16 cellular contexts compared by ENCODE assay signal in genomic region chr15:32715276-32715675, GRCh38. TPM values are rescaled to one million over a fixed set of nuclear protein-coding genes. Genes with fewer than 3 reads are reported as not detected.
DNase-seq lines count a peak whose midpoint lies in the region; ATAC-seq and TF ChIP-seq lines count a peak whose summit lies in the region.
"Had no signal": no experiment of that assay in that cellular context is flagged by ENCODE, and none has a peak within 500 bp of the region (broad histone marks: within the 10 kb centered on the region; RNA-seq: fewer than 3 reads in every experiment).

No MANE protein-coding gene starts in this region.

- no peak overlapping the region for H3K14ac ChIP-seq in IMR-90 (replicated peaks; ENCODE audit: low read depth, low read length)

- no peak overlapping the region for H3K4ac ChIP-seq in IMR-90 (ENCODE audit: low read depth, low read length)

- CTCF ChIA-PET in BJ (lab: Yijun Ruan, JAX) = interaction anchor here (1.0 to 4.5 kb wide), 4 partner anchors 46 to 279 kb away, joined by 3 to 24 read pairs (median 3); no protein-coding TSS in a partner anchor
- CTCF ChIA-PET in IMR-90 (lab: Yijun Ruan, JAX) = interaction anchor here (0.7 to 1.5 kb wide), 2 partner anchors 9 to 13 kb away, joined by 3 to 6 read pairs; no protein-coding TSS in a partner anchor
- CTCF ChIA-PET in Calu3 (lab: Charles Lee) = no interaction called here
- CTCF ChIA-PET in CD4-positive, alpha-beta T cell (lab: Charles Lee) = no interaction called here

- TF ChIP-seq CTCF in BJ (IDR thresholded peaks at IDR 0.05; ENCODE audit: insufficient read depth, low read depth, low read length) (no peak), GM20000 (IDR thresholded peaks at IDR 0.05; ENCODE audit: extremely low read depth, missing control alignments) (no peak), IMR-90 (conservative IDR thresholded peaks at IDR 0.05; ENCODE audit: low read depth, low read length) (no peak), foreskin keratinocyte (conservative IDR thresholded peaks at IDR 0.05) (no peak), Calu3 (IDR thresholded peaks at IDR 0.05; ENCODE audit: unreplicated experiment) (no peak)
- TF ChIP-seq CTCF in CD4-positive, alpha-beta T cell (IDR thresholded peaks at IDR 0.05) = no peak

- BruUV-seq in IMR-90 (replicated peaks; lab: Mats Ljungman, UMichigan) (no TSS peak), Calu3 (replicated peaks; lab: Mats Ljungman, UMichigan) (no TSS peak)

- no peak overlapping the region for H4K91ac ChIP-seq in IMR-90 (ENCODE audit: insufficient read depth, low read depth, low read length)

- H3K9me1 ChIP-seq in IMR-90 (ENCODE audit: insufficient read depth, low read length) = 0 out of 2 replicates have a peak, but pooled peaks cover 3% of the 10 kb centered on the region

- H3K4me1 ChIP-seq in IMR-90 (ENCODE audit: control insufficient read depth, insufficient read depth, low read length) (peaks cover 5% of the 10 kb centered on the region), foreskin keratinocyte (no peaks in the 10 kb centered on the region), Karpas-422 (ENCODE audit: low read length) (no peaks in the 10 kb centered on the region)

- TF ChIP-seq POLR2A in IMR-90 (IDR thresholded peaks at IDR 0.05; ENCODE audit: low read depth, low read length) = no peak

- H3K36me3 Mint-ChIP-seq in Calu3 (ENCODE audit: insufficient read depth, unreplicated experiment) = no peaks in the 10 kb centered on the region
- H3K36me3 Mint-ChIP-seq in CD4-positive, alpha-beta T cell (ENCODE audit: low read depth) = no peaks in the 10 kb centered on the region

- peaks cover 4 to 14% of the 10 kb centered on the region in 2 experiments; a peak in 2 of 4 replicates for H3K79me1 ChIP-seq in IMR-90 (ENCODE audit: low read depth in 1 of 2, low read length in 2 of 2)

- H3K4me1 Mint-ChIP-seq in Calu3 (ENCODE audit: low read depth, unreplicated experiment) = no peaks in the 10 kb centered on the region
- peaks cover 16% of the 10 kb centered on the region for H3K4me1 Mint-ChIP-seq in CD4-positive, alpha-beta T cell (ENCODE audit: low read depth)
- H3K4me1 Mint-ChIP-seq: activated T-helper 17 cell treated with anti-CD3 and anti-CD28 coated beads, Interleukin-2, amount 50 U/mL, for 72 hours had no signal

- H3K4me2 ChIP-seq in IMR-90 (ENCODE audit: low read depth, low read length) (peak overlapping the region; percentile 76; the same call in 1 of the 2 replicates), Karpas-422 (ENCODE audit: low read depth, low read length, poor library complexity, severe bottlenecking) (no peak overlapping the region)

- peak; percentile 3; the same call in 1 of the 2 replicates for ATAC-seq in IMR-90 (ENCODE audit: low read depth)
- ATAC-seq in foreskin keratinocyte = peak; percentile 39
- no peak for ATAC-seq in CD4-positive, alpha-beta T cell (ENCODE audit: poor library complexity)
- ATAC-seq: activated T-helper 17 cell treated with anti-CD3 and anti-CD28 coated beads, Interleukin-2, amount 50 U/mL, for 72 hours had no signal

- H4K20me1 ChIP-seq in IMR-90 (ENCODE audit: insufficient read depth, low read length) (peaks cover 24% of the 10 kb centered on the region), Karpas-422 (ENCODE audit: insufficient read depth, low read depth, low read length) (no peaks in the 10 kb centered on the region)

- H2BK15ac ChIP-seq in IMR-90 (ENCODE audit: low read depth, low read length) = no peak overlapping the region

- no peaks in the 10 kb centered on the region for H3K27me3 ChIP-seq in BJ (ENCODE audit: control insufficient read depth, insufficient read depth, low read length)
- H3K27me3 ChIP-seq in IMR-90 (ENCODE audit: control insufficient read depth, insufficient read depth, low read length) = no peaks in the 10 kb centered on the region
- peaks cover 61% of the 10 kb centered on the region for H3K27me3 ChIP-seq in foreskin keratinocyte
- no peaks in the 10 kb centered on the region for H3K27me3 ChIP-seq in Karpas-422 (ENCODE audit: low read length)
- H3K27me3 ChIP-seq in CD4-positive, alpha-beta T cell (ENCODE audit: control insufficient read depth, insufficient read depth, low read length) = peaks cover 75% of the 10 kb centered on the region

- H3K18ac ChIP-seq in IMR-90 (ENCODE audit: low read depth, low read length) = peak overlapping the region; percentile 46; the same call in 1 of the 2 replicates

- no peak overlapping the region for H2BK20ac ChIP-seq in IMR-90 (ENCODE audit: low read depth, low read length)

- H3K27ac ChIP-seq in IMR-90 (ENCODE audit: insufficient read depth, low read length) (no peak overlapping the region), foreskin keratinocyte (no peak overlapping the region), Karpas-422 (ENCODE audit: low read length) (no peak overlapping the region)
- H3K27ac ChIP-seq in CD4-positive, alpha-beta T cell (ENCODE audit: low read depth, low read length) = no peak overlapping the region
- H3K27ac ChIP-seq: ascending aorta, sigmoid colon, SJSA1 had no signal

- H3K9ac ChIP-seq in IMR-90 (ENCODE audit: low read depth, low read length) (no peak overlapping the region), Karpas-422 (ENCODE audit: low read length) (no peak overlapping the region)

- peak overlapping the region; percentile 39 for H2BK5ac ChIP-seq in IMR-90 (ENCODE audit: low read depth, low read length, poor library complexity, severe bottlenecking)

- H3K9me2 ChIP-seq in Karpas-422 (replicated peaks; ENCODE audit: insufficient read depth, low read length) = no peaks in the 10 kb centered on the region

- peaks cover 2% of the 10 kb centered on the region for H3K36me3 ChIP-seq in BJ (ENCODE audit: control insufficient read depth, insufficient read depth, low read length)
- H3K36me3 ChIP-seq in IMR-90 (ENCODE audit: control insufficient read depth, insufficient read depth, low read length) = peaks cover 23% of the 10 kb centered on the region
- H3K36me3 ChIP-seq in Karpas-422 (ENCODE audit: insufficient read depth, low read length) = no peaks in the 10 kb centered on the region
- H3K36me3 ChIP-seq: ascending aorta, MG63, sigmoid colon, SJSA1 had no signal

- H3K4me3 Mint-ChIP-seq in Calu3 (ENCODE audit: low read depth, unreplicated experiment) = no peak overlapping the region
- H3K4me3 Mint-ChIP-seq in CD4-positive, alpha-beta T cell = no peak overlapping the region
- H3K4me3 Mint-ChIP-seq: activated T-helper 17 cell treated with anti-CD3 and anti-CD28 coated beads, Interleukin-2, amount 50 U/mL, for 72 hours had no signal

- no peaks in the 10 kb centered on the region for H3K9me3 ChIP-seq in IMR-90 (ENCODE audit: control insufficient read depth, insufficient read depth, low read length)
- H3K9me3 ChIP-seq in Karpas-422 (ENCODE audit: low read length) = no peaks in the 10 kb centered on the region
- H3K9me3 ChIP-seq in CD4-positive, alpha-beta T cell (ENCODE audit: control insufficient read depth, low read length) = no peaks in the 10 kb centered on the region
- H3K9me3 ChIP-seq: ascending aorta, MG63, sigmoid colon had no signal

- no peaks in the 10 kb centered on the region for H3K79me2 ChIP-seq in Karpas-422 (ENCODE audit: low read length)

- no peak overlapping the region for H2BK120ac ChIP-seq in IMR-90 (ENCODE audit: low read depth, low read length)

- H3K9me3 Mint-ChIP-seq in Calu3 (ENCODE audit: low read depth, unreplicated experiment) = no peaks in the 10 kb centered on the region
- no peaks in the 10 kb centered on the region for H3K9me3 Mint-ChIP-seq in CD4-positive, alpha-beta T cell
- H3K9me3 Mint-ChIP-seq: activated T-helper 17 cell treated with anti-CD3 and anti-CD28 coated beads, Interleukin-2, amount 50 U/mL, for 72 hours had no signal

- H3K27me3 Mint-ChIP-seq in Calu3 (ENCODE audit: unreplicated experiment) = no peaks in the 10 kb centered on the region
- H3K27me3 Mint-ChIP-seq in CD4-positive, alpha-beta T cell = peaks cover 68% of the 10 kb centered on the region

- H2AFZ ChIP-seq in IMR-90 (replicated peaks; ENCODE audit: low read length, poor library complexity) (no peak overlapping the region), Karpas-422 (ENCODE audit: low read length) (no peak overlapping the region)

- no peak overlapping the region for H3K27ac Mint-ChIP-seq in Calu3 (ENCODE audit: unreplicated experiment)
- H3K27ac Mint-ChIP-seq in CD4-positive, alpha-beta T cell = no peak overlapping the region
- H3K27ac Mint-ChIP-seq: activated T-helper 17 cell treated with anti-CD3 and anti-CD28 coated beads, Interleukin-2, amount 50 U/mL, for 72 hours had no signal

- intact Hi-C loops in IMR-90 (cut with micrococcal nuclease) (loop anchor here (5.0 kb wide), 1 partner anchor 157 kb away; no protein-coding TSS in a partner anchor), Calu3 (cut with micrococcal nuclease; ENCODE audit: unreplicated experiment) (no loop called here)
- intact Hi-C loops in CD4-positive, alpha-beta T cell (cut with DNase I, micrococcal nuclease) = no loop called here

- in situ Hi-C loops in IMR-90 (cut with MboI; ENCODE audit: low sequenced_read_pairs) = loop anchor here (5.0 to 10.0 kb wide), 2 partner anchors 33 to 50 kb away; no protein-coding TSS in a partner anchor

- POLR2A ChIA-PET in BJ (lab: Charles Lee) = no interaction called here
- POLR2A ChIA-PET in IMR-90 (lab: Charles Lee; ENCODE audit: unreplicated experiment) = no interaction called here
- POLR2A ChIA-PET in CD4-positive, alpha-beta T cell (lab: Charles Lee) = no interaction called here

- H3K56ac ChIP-seq in IMR-90 (ENCODE audit: extremely low read depth, insufficient read depth, low read length) = no peak overlapping the region

- H4K5ac ChIP-seq in IMR-90 (ENCODE audit: low read depth, low read length) = peak overlapping the region; percentile 20; the same call in 1 of the 2 replicates

- no CpG with 5 or more reads among the region's 4 CpGs for WGBS in IMR-90 (ENCODE audit: extremely low coverage in 2 of 2, insufficient read length in 1 of 2), 2 experiments

- no peak overlapping the region for H3K4me3 ChIP-seq in BJ (ENCODE audit: low read depth, low read length)
- H3K4me3 ChIP-seq in IMR-90 (ENCODE audit: insufficient read depth, low read depth, low read length) = no peak overlapping the region
- H3K4me3 ChIP-seq in Karpas-422 (ENCODE audit: low read length) = no peak overlapping the region
- H3K4me3 ChIP-seq: ascending aorta, MG63, sigmoid colon, SJSA1 had no signal

- no peak for TF ChIP-seq RAD21 in IMR-90 (IDR thresholded peaks at IDR 0.05; ENCODE audit: low read length)

- no peak overlapping the region for H2AK9ac ChIP-seq in IMR-90 (replicated peaks; ENCODE audit: low read depth, low read length, poor library complexity)

- dilution Hi-C loops in IMR-90 (cut with HindIII; ENCODE audit: low sequenced_read_pairs, unreplicated experiment) = no loop called here

- H4K8ac ChIP-seq in IMR-90 (ENCODE audit: low read depth in 2 of 2, low read length in 2 of 2) = no peak overlapping the region; a peak in 1 of 4 replicates

- no peak overlapping the region for H2AK5ac ChIP-seq in IMR-90 (ENCODE audit: low read depth, low read length)

- H3K23ac ChIP-seq in IMR-90 (ENCODE audit: low read depth, low read length) = no peak overlapping the region

- peak; percentile 55 for DNase-seq in BJ (ENCODE audit: low read depth)
- peak; percentile 33 for DNase-seq in GM20000 (ENCODE audit: low spot score)
- DNase-seq in IMR-90 = peak; percentile 91
- peak in 1 of 2 donors; percentile 58 for DNase-seq in foreskin keratinocyte
- DNase-seq in Karpas-422 = no peak
- DNase-seq in Calu3 = no peak
- DNase-seq in CD4-positive, alpha-beta T cell = no peak
- DNase-seq in HK-2 (ENCODE audit: unreplicated experiment) = no peak
- DNase-seq: activated CD4-positive, alpha-beta T cell treated with anti-CD3 and anti-CD28 coated beads, Interleukin-2, amount 50 U/mL, for 48 hours; MG63; NCI-H2081 treated with DMSO at 0.1 percent for 48 hours; sigmoid colon; substantia nigra had no signal

RNA-seq across cellular contexts. Expression of gene GREM1, which starts 2.5 kb away (rescaled TPM):
- polyA plus RNA-seq in BJ (2011; rRNA removed) = 2,051 and 2,694 TPM in 2 replicates
- 1,647 and 2,147 TPM in 2 replicates for polyA minus RNA-seq in BJ (2011; rRNA and poly(A)+ RNA removed)
- 848 and 1,032 TPM in 2 replicates for total RNA-seq in IMR-90 (2012; rRNA removed)
- 852 and 1,130 TPM in 2 replicates for polyA plus RNA-seq in IMR-90 (2012; rRNA removed)
- 185 and 289 TPM in 2 replicates for polyA plus RNA-seq in IMR-90 (2012; cell fraction: cytosol; rRNA removed)
- 59.3 and 362 TPM in 2 replicates for polyA plus RNA-seq in IMR-90 (2012; cell fraction: nucleus; rRNA removed; ENCODE audit: low replicate concordance)
- total RNA-seq in foreskin keratinocyte = 0.04 and 0.10 TPM in 2 replicates
- 0.04 and 0.07 TPM in 2 replicates for polyA plus RNA-seq in foreskin keratinocyte
- not detected in 2 replicates for total RNA-seq in Karpas-422 (2014; rRNA removed; shearing (Covaris generic); ENCODE audit: low replicate concordance)
- not detected in 2 replicates for total RNA-seq in Calu3 (2022)
- not detected for total RNA-seq in CD4-positive, alpha-beta T cell
- total RNA-seq: activated T-helper 17 cell treated with anti-CD3 and anti-CD28 coated beads, Interleukin-2, amount 50 U/mL, for 72 hours; ascending aorta had no signal

Comparison
In these comparisons a context has a peak if more than half of its experiments do, and no peak if none do; other contexts are left out.
1. DNase-seq: peak in BJ (single experiment), GM20000 (single experiment) and IMR-90 (single experiment); none in Karpas-422 (single experiment), Calu3 (single experiment), CD4-positive, alpha-beta T cell (0 of 10) and HK-2 (single experiment).
2. RNA of gene GREM1, which starts 2.5 kb away (total RNA-seq): 848 to 1,032 TPM in IMR-90; 0.04 to 0.10 TPM in foreskin keratinocyte, not detected in Karpas-422, not detected in Calu3 and not detected in CD4-positive, alpha-beta T cell; every median in the first group is over 100 times any median in the second.
3. CTCF ChIA-PET loops: an anchor here in BJ (1.0 to 4.5 kb wide) and IMR-90 (0.7 to 1.5 kb wide); none called in Calu3 and CD4-positive, alpha-beta T cell.